ENCODE assay signal across 17 cellular contexts in genomic region chr18:34771958-34772357, GRCh38.
DNase-seq lines count a peak whose midpoint lies in the region; ATAC-seq, FAIRE-seq and TF ChIP-seq lines count a peak whose summit lies in the region.
"Had no signal": no experiment of that assay in that cellular context is flagged by ENCODE, and none has a peak within 500 bp of the region (broad histone marks: within the 10 kb centered on the region; RNA-seq: fewer than 3 reads in every experiment).

No MANE protein-coding gene starts in this region.

- H3K27me3 ChIP-seq in adipocyte (replicated peaks; ENCODE audit: control insufficient read depth, insufficient read depth, low read length) (no peaks in the 10 kb centered on the region), psoas muscle (ENCODE audit: insufficient read depth in 3 of 3, low read length in 2 of 3) (no peaks in the 10 kb centered on the region), HepG2 (ENCODE audit: control insufficient read depth in 1 of 2, insufficient read depth in 2 of 2, low read length in 2 of 2) (no peaks in the 10 kb centered on the region)
- H3K27me3 ChIP-seq: BE2C had no signal

- WGBS in psoas muscle, 3 donors, result 96 to 100% (median 97%) methylated on average over 1 of the region's 1 CpG
- 70% methylated on average over 1 of the region's 1 CpG for WGBS in HepG2 (ENCODE audit: low lambda C conversion rate)

- no TSS peak for BruUV-seq in HepG2 (replicated peaks; lab: Mats Ljungman, UMichigan)

- TF ChIP-seq CTCF in psoas muscle (IDR thresholded peaks at IDR 0.05) (no peak), HepG2 (CRISPR knock-in tag; IDR thresholded peaks at IDR 0.05) (no peak)

- no peaks in the 10 kb centered on the region for H4K20me1 ChIP-seq in HepG2 (ENCODE audit: insufficient read depth, low read length)

- intact Hi-C loops in psoas muscle (cut with DNase I) (no loop called here), HepG2 (cut with micrococcal nuclease; ENCODE audit: unreplicated experiment) (no loop called here)

- in situ Hi-C loops in HepG2 (cut with HindIII; ENCODE audit: extremely low pct_ligation_motif_present, low pct_unique_long_range_greater_than_20kb), result no loop called here

- no peaks in the 10 kb centered on the region for H3K9me3 ChIP-seq in adipocyte (ENCODE audit: control insufficient read depth, low read length)
- no peaks in the 10 kb centered on the region for H3K9me3 ChIP-seq in psoas muscle
- H3K9me3 ChIP-seq in HepG2 (ENCODE audit: low read length), result no peaks in the 10 kb centered on the region
- H3K9me3 ChIP-seq: BE2C had no signal

- CTCF ChIA-PET in HepG2 (lab: Yijun Ruan, JAX; ENCODE audit: low intra/inter-chr PET ratio, low total read pairs), result no interaction called here

- no peak overlapping the region for H2AFZ ChIP-seq in HepG2 (ENCODE audit: low read length)
- H2AFZ ChIP-seq: PC-9 had no signal

- H3K36me3 ChIP-seq in adipocyte (ENCODE audit: control insufficient read depth, insufficient read depth, low read length, severe bottlenecking) (no peaks in the 10 kb centered on the region), psoas muscle (ENCODE audit: insufficient read depth in 1 of 2, low read depth in 1 of 2) (peaks cover 0 to 11% of the 10 kb centered on the region in 2 donors), HepG2 (replicated peaks in 1 of 2; ENCODE audit: control insufficient read depth in 1 of 2, insufficient read depth in 2 of 2, low read length in 2 of 2) (no peaks in the 10 kb centered on the region)
- H3K36me3 ChIP-seq: BE2C had no signal

- POLR2A ChIA-PET in HepG2 (lab: Yijun Ruan, JAX), result no interaction called here

- TF ChIP-seq RAD21 in HepG2 (CRISPR knock-in tag; IDR thresholded peaks at IDR 0.05), result no peak

- DNase-seq in adipocyte (ENCODE audit: low read depth), result peak; percentile 59
- DNase-seq in fibroblast of peridontal ligament (ENCODE audit: extremely low read depth), result peak; percentile 36
- no peak for DNase-seq in psoas muscle
- no peak for DNase-seq in Ammon's horn (ENCODE audit: low spot score)
- DNase-seq in HepG2 (ENCODE audit: low spot score), result no peak
- no peak for DNase-seq in NCI-H1105 treated with DMSO at 0.1 percent for 48 hours (lab: John Stamatoyannopoulos, UW)
- DNase-seq: BE2C; CD8-positive, alpha-beta T cell; KBM-7; NCI-H1048; NCI-H1694; NCI-H446; NCI-H748 treated with DMSO at 0.1 percent for 48 hours; PC-9 had no signal

- H3K27ac ChIP-seq in psoas muscle, result peak overlapping the region; percentile 81
- H3K27ac ChIP-seq in HepG2 (ENCODE audit: extremely low read length, insufficient read depth, low read length), result no peak overlapping the region
- H3K27ac ChIP-seq: PC-9 had no signal

- H3K4me2 ChIP-seq in HepG2 (ENCODE audit: low read depth, low read length), result no peak overlapping the region
- H3K4me2 ChIP-seq: PC-9 had no signal

- TF ChIP-seq POLR2A in HepG2 (IDR thresholded peaks at IDR 0.05; ENCODE audit: insufficient read depth in 1 of 2, low read depth in 2 of 2, low read length in 2 of 2), result no peak

- H3K4me1 ChIP-seq in adipocyte (ENCODE audit: control insufficient read depth, insufficient read depth, low read length), result peaks cover 56% of the 10 kb centered on the region
- peaks cover 28% of the 10 kb centered on the region for H3K4me1 ChIP-seq in psoas muscle
- no peaks in the 10 kb centered on the region for H3K4me1 ChIP-seq in HepG2 (ENCODE audit: insufficient read depth, low read length)
- H3K4me1 ChIP-seq: BE2C had no signal

- no peak for ATAC-seq in psoas muscle
- ATAC-seq in GM18873 (IDR thresholded peaks at IDR 0.05; ENCODE audit: low FRiP score, unreplicated experiment), result no peak
- ATAC-seq in HepG2, result no peak
- ATAC-seq: CD8-positive, alpha-beta T cell had no signal

- no peak for TF ChIP-seq EP300 in HepG2 (IDR thresholded peaks at IDR 0.05; ENCODE audit: low read depth in 2 of 2, low read length in 2 of 2)
- TF ChIP-seq EP300 in HepG2 (CRISPR knock-in tag; IDR thresholded peaks at IDR 0.05; ENCODE audit: borderline replicate concordance), result no peak

- peak overlapping the region; percentile 53 for H3K9ac ChIP-seq in adipocyte (ENCODE audit: low read length)
- no peak overlapping the region for H3K9ac ChIP-seq in HepG2 (ENCODE audit: insufficient read depth, low read depth, low read length)

- FAIRE-seq in G401.6 (lab: Jason Lieb, UNC) (peak; percentile 13), HepG2 (lab: Jason Lieb, UNC) (no peak)
- FAIRE-seq: HTR-8/SVneo had no signal

- no peak overlapping the region for H3K4me3 ChIP-seq in adipocyte (ENCODE audit: low read length)
- H3K4me3 ChIP-seq in psoas muscle, result no peak overlapping the region
- H3K4me3 ChIP-seq in HepG2 (replicated peaks in 1 of 3; ENCODE audit: insufficient read depth in 1 of 3, low read depth in 2 of 3, low read length in 3 of 3), result no peak overlapping the region
- H3K4me3 ChIP-seq: PC-9 had no signal

- no peaks in the 10 kb centered on the region for H3K79me2 ChIP-seq in HepG2 (ENCODE audit: insufficient read depth, low read length)

TF ChIP-seq in HepG2, 621 proteins besides CTCF, POLR2A, EP300 and RAD21:
- TF ChIP-seq ZNF737 (CRISPR knock-in tag; IDR thresholded peaks at IDR 0.05; ENCODE audit: borderline replicate concordance) (no peak), ZBED4 (CRISPR knock-in tag; IDR thresholded peaks at IDR 0.05; ENCODE audit: borderline replicate concordance) (no peak), ZNF205 (CRISPR knock-in tag; IDR thresholded peaks at IDR 0.05) (no peak), ZNF383 (CRISPR knock-in tag; IDR thresholded peaks at IDR 0.05; ENCODE audit: borderline replicate concordance) (no peak), RARA (CRISPR knock-in tag; IDR thresholded peaks at IDR 0.05) (no peak), SATB2 (CRISPR knock-in tag; IDR thresholded peaks at IDR 0.05) (no peak), ZBTB42 (CRISPR knock-in tag; IDR thresholded peaks at IDR 0.05) (no peak), PHF21A (CRISPR knock-in tag; IDR thresholded peaks at IDR 0.05) (no peak), YY1 (IDR thresholded peaks at IDR 0.05; ENCODE audit: insufficient read depth, insufficient replicate concordance, low read depth, low read length) (no peak), ISL2 (CRISPR knock-in tag; IDR thresholded peaks at IDR 0.05) (no peak), ATF5 (CRISPR knock-in tag; IDR thresholded peaks at IDR 0.05; ENCODE audit: low read depth) (no peak), ZFP82 (CRISPR knock-in tag; IDR thresholded peaks at IDR 0.05; ENCODE audit: borderline replicate concordance) (no peak), GATAD1 (CRISPR knock-in tag; IDR thresholded peaks at IDR 0.05) (no peak)
TF ChIP-seq in HepG2: peak in this region for 0.

Comparison
In these comparisons a context has a peak if more than half of its experiments do, and no peak if none do; other contexts are left out.
1. DNase-seq: peak in adipocyte (single experiment) and fibroblast of peridontal ligament (single experiment); none in psoas muscle (0 of 2), Ammon's horn (single experiment), HepG2 (single experiment) and NCI-H1105 treated with DMSO at 0.1 percent for 48 hours (single experiment).